In the genomic region with DNA sequence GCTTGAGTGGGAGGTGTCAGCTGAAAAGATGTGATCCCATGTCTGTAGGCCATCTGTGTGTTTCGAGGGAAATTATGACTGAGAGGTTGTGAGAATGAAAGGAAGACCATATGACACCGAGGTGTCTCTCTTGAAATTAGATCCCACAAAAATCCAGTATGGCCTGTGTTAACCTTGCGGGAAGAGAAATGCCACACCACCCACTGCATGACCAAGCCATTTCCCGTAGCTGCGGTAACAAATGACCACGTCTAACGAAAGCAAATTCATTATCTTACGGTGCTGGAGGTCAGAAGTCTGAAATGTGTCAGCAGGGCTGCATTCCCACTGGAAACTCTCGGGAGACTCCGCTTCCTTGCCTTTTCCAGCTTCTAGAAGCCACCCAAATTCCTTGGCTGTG, we compare ENCODE assay signal across 1 cellular context.
TF ChIP-seq lines count a peak whose summit lies in the region.

No MANE protein-coding gene starts in this region.

TF ChIP-seq in GM23338, 12 proteins besides CTCF, POLR2A, EP300 and RAD21:
- TF ChIP-seq, protein P1, sequence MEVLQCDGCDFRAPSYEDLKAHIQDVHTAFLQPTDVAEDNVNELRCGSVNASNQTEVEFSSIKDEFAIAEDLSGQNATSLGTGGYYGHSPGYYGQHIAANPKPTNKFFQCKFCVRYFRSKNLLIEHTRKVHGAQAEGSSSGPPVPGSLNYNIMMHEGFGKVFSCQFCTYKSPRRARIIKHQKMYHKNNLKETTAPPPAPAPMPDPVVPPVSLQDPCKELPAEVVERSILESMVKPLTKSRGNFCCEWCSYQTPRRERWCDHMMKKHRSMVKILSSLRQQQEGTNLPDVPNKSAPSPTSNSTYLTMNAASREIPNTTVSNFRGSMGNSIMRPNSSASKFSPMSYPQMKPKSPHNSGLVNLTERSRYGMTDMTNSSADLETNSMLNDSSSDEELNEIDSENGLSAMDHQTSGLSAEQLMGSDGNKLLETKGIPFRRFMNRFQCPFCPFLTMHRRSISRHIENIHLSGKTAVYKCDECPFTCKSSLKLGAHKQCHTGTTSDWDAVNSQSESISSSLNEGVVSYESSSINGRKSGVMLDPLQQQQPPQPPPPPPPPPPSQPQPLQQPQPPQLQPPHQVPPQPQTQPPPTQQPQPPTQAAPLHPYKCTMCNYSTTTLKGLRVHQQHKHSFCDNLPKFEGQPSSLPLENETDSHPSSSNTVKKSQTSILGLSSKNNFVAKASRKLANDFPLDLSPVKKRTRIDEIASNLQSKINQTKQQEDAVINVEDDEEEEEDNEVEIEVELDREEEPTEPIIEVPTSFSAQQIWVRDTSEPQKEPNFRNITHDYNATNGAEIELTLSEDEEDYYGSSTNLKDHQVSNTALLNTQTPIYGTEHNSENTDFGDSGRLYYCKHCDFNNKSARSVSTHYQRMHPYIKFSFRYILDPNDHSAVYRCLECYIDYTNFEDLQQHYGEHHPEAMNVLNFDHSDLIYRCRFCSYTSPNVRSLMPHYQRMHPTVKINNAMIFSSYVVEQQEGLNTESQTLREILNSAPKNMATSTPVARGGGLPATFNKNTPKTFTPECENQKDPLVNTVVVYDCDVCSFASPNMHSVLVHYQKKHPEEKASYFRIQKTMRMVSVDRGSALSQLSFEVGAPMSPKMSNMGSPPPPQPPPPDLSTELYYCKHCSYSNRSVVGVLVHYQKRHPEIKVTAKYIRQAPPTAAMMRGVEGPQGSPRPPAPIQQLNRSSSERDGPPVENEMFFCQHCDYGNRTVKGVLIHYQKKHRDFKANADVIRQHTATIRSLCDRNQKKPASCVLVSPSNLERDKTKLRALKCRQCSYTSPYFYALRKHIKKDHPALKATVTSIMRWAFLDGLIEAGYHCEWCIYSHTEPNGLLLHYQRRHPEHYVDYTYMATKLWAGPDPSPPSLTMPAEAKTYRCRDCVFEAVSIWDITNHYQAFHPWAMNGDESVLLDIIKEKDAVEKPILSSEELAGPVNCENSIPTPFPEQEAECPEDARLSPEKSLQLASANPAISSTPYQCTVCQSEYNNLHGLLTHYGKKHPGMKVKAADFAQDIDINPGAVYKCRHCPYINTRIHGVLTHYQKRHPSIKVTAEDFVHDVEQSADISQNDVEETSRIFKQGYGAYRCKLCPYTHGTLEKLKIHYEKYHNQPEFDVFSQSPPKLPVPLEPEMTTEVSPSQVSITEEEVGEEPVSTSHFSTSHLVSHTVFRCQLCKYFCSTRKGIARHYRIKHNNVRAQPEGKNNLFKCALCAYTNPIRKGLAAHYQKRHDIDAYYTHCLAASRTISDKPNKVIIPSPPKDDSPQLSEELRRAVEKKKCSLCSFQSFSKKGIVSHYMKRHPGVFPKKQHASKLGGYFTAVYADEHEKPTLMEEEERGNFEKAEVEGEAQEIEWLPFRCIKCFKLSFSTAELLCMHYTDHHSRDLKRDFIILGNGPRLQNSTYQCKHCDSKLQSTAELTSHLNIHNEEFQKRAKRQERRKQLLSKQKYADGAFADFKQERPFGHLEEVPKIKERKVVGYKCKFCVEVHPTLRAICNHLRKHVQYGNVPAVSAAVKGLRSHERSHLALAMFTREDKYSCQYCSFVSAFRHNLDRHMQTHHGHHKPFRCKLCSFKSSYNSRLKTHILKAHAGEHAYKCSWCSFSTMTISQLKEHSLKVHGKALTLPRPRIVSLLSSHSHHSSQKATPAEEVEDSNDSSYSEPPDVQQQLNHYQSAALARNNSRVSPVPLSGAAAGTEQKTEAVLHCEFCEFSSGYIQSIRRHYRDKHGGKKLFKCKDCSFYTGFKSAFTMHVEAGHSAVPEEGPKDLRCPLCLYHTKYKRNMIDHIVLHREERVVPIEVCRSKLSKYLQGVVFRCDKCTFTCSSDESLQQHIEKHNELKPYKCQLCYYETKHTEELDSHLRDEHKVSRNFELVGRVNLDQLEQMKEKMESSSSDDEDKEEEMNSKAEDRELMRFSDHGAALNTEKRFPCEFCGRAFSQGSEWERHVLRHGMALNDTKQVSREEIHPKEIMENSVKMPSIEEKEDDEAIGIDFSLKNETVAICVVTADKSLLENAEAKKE (CRISPR knock-in tag; IDR thresholded peaks at IDR 0.05) = no peak
- TF ChIP-seq, protein P2, sequence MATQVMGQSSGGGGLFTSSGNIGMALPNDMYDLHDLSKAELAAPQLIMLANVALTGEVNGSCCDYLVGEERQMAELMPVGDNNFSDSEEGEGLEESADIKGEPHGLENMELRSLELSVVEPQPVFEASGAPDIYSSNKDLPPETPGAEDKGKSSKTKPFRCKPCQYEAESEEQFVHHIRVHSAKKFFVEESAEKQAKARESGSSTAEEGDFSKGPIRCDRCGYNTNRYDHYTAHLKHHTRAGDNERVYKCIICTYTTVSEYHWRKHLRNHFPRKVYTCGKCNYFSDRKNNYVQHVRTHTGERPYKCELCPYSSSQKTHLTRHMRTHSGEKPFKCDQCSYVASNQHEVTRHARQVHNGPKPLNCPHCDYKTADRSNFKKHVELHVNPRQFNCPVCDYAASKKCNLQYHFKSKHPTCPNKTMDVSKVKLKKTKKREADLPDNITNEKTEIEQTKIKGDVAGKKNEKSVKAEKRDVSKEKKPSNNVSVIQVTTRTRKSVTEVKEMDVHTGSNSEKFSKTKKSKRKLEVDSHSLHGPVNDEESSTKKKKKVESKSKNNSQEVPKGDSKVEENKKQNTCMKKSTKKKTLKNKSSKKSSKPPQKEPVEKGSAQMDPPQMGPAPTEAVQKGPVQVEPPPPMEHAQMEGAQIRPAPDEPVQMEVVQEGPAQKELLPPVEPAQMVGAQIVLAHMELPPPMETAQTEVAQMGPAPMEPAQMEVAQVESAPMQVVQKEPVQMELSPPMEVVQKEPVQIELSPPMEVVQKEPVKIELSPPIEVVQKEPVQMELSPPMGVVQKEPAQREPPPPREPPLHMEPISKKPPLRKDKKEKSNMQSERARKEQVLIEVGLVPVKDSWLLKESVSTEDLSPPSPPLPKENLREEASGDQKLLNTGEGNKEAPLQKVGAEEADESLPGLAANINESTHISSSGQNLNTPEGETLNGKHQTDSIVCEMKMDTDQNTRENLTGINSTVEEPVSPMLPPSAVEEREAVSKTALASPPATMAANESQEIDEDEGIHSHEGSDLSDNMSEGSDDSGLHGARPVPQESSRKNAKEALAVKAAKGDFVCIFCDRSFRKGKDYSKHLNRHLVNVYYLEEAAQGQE (IDR thresholded peaks at IDR 0.05; ENCODE audit: unreplicated experiment) = no peak
- TF ChIP-seq ZNF114 (CRISPR knock-in tag; IDR thresholded peaks at IDR 0.05) (no peak), EZH2 (IDR thresholded peaks at IDR 0.05; ENCODE audit: low read depth, unreplicated experiment) (no peak), JUNB (IDR thresholded peaks at IDR 0.05; ENCODE audit: unreplicated experiment) (no peak), ZNF331 (CRISPR knock-in tag; IDR thresholded peaks at IDR 0.05; ENCODE audit: low read depth) (no peak), EZH2phosphoT487 (IDR thresholded peaks at IDR 0.05; ENCODE audit: unreplicated experiment) (no peak), STAT1 (IDR thresholded peaks at IDR 0.05; ENCODE audit: unreplicated experiment) (no peak), POLR2AphosphoS5 (IDR thresholded peaks at IDR 0.05; ENCODE audit: low read depth) (no peak)
